Comparison of ENCODE assay signal across 21 cellular contexts in genomic region chr21:39055167-39055767, GRCh38.
DNase-seq lines count a peak whose midpoint lies in the region; ATAC-seq and TF ChIP-seq lines count a peak whose summit lies in the region.
"Had no signal": no experiment of that assay in that cellular context is flagged by ENCODE, and none has a peak within 500 bp of the region (broad histone marks: within the 10 kb centered on the region; RNA-seq: fewer than 3 reads in every experiment).

No MANE protein-coding gene starts in this region.

- H3K4me1 ChIP-seq in lower lobe of right lung (peaks cover 26% of the 10 kb centered on the region), upper lobe of left lung (peaks cover 5 to 31% (median 10%) of the 10 kb centered on the region in 4 donors)
- H3K4me1 ChIP-seq: Peyer's patch had no signal

- H3K9me3 ChIP-seq in lower lobe of right lung = no peaks in the 10 kb centered on the region
- H3K9me3 ChIP-seq in upper lobe of left lung = no peaks in the 10 kb centered on the region
- H3K9me3 ChIP-seq: Peyer's patch had no signal

- no peaks in the 10 kb centered on the region for H3K4me1 Mint-ChIP-seq in activated CD8-positive, alpha-beta memory T cell treated with anti-CD3 and anti-CD28 coated beads, Interleukin-2, amount 10 ng/mL, durations not matched to agents 7 days and 5 days
- H3K4me1 Mint-ChIP-seq: activated naive CD4-positive, alpha-beta T cell treated with anti-CD3 and anti-CD28 coated beads, Interleukin-2, amount 50 U/mL, for 24 hours; CD4-positive, alpha-beta memory T cell had no signal

- TF ChIP-seq POLR2A in upper lobe of left lung (IDR thresholded peaks at IDR 0.05) = no peak

- no peak overlapping the region for H3K4me3 Mint-ChIP-seq in activated CD8-positive, alpha-beta memory T cell treated with anti-CD3 and anti-CD28 coated beads, Interleukin-2, amount 10 ng/mL, durations not matched to agents 7 days and 5 days
- H3K4me3 Mint-ChIP-seq: activated naive CD4-positive, alpha-beta T cell treated with anti-CD3 and anti-CD28 coated beads, Interleukin-2, amount 50 U/mL, for 24 hours; CD4-positive, alpha-beta memory T cell; GM23338; type B pancreatic cell had no signal

- TF ChIP-seq EP300 in upper lobe of left lung (IDR thresholded peaks at IDR 0.05) = peak in 3 of 4 donors; percentile 44 to 78 (median 61)

- H3K36me3 Mint-ChIP-seq in activated CD8-positive, alpha-beta memory T cell treated with anti-CD3 and anti-CD28 coated beads, Interleukin-2, amount 10 ng/mL, durations not matched to agents 7 days and 5 days = no peaks in the 10 kb centered on the region
- H3K36me3 Mint-ChIP-seq: activated naive CD4-positive, alpha-beta T cell treated with anti-CD3 and anti-CD28 coated beads, Interleukin-2, amount 50 U/mL, for 24 hours; CD4-positive, alpha-beta memory T cell; type B pancreatic cell had no signal

- TF ChIP-seq CTCF in lower lobe of right lung (IDR thresholded peaks at IDR 0.05) (no peak), upper lobe of left lung (IDR thresholded peaks at IDR 0.05) (no peak)

- peak; percentile 47 for ATAC-seq in lower lobe of right lung
- ATAC-seq in upper lobe of left lung (ENCODE audit: low FRiP score in 2 of 2) = no peak
- ATAC-seq in activated CD8-positive, alpha-beta memory T cell treated with anti-CD3 and anti-CD28 coated beads, Interleukin-2, amount 10 ng/mL, durations not matched to agents 7 days and 5 days = no peak
- ATAC-seq: GM23338, SK-N-SH treated with all-trans-retinoic acid at 6 μM for 48 hours had no signal

- H3K36me3 ChIP-seq in lower lobe of right lung (no peaks in the 10 kb centered on the region), upper lobe of left lung (no peaks in the 10 kb centered on the region)
- H3K36me3 ChIP-seq: Peyer's patch had no signal

- no peak overlapping the region for H3K27ac Mint-ChIP-seq in activated CD8-positive, alpha-beta memory T cell treated with anti-CD3 and anti-CD28 coated beads, Interleukin-2, amount 10 ng/mL, durations not matched to agents 7 days and 5 days
- H3K27ac Mint-ChIP-seq: activated naive CD4-positive, alpha-beta T cell treated with anti-CD3 and anti-CD28 coated beads, Interleukin-2, amount 50 U/mL, for 24 hours; CD4-positive, alpha-beta memory T cell; GM23338; type B pancreatic cell had no signal

- H3K27me3 ChIP-seq in lower lobe of right lung (ENCODE audit: low read depth) = no peaks in the 10 kb centered on the region
- H3K27me3 ChIP-seq in upper lobe of left lung = no peaks in the 10 kb centered on the region
- H3K27me3 ChIP-seq: Peyer's patch had no signal

- no peaks in the 10 kb centered on the region for H3K9me3 Mint-ChIP-seq in activated CD8-positive, alpha-beta memory T cell treated with anti-CD3 and anti-CD28 coated beads, Interleukin-2, amount 10 ng/mL, durations not matched to agents 7 days and 5 days (ENCODE audit: low read depth)
- H3K9me3 Mint-ChIP-seq: activated naive CD4-positive, alpha-beta T cell treated with anti-CD3 and anti-CD28 coated beads, Interleukin-2, amount 50 U/mL, for 24 hours; CD4-positive, alpha-beta memory T cell; GM23338; type B pancreatic cell had no signal

- H3K27me3 Mint-ChIP-seq in activated CD8-positive, alpha-beta memory T cell treated with anti-CD3 and anti-CD28 coated beads, Interleukin-2, amount 10 ng/mL, durations not matched to agents 7 days and 5 days = peaks cover 26% of the 10 kb centered on the region
- H3K27me3 Mint-ChIP-seq: activated naive CD4-positive, alpha-beta T cell treated with anti-CD3 and anti-CD28 coated beads, Interleukin-2, amount 50 U/mL, for 24 hours had no signal

- CTCF ChIA-PET in activated CD8-positive, alpha-beta memory T cell treated with anti-CD3 and anti-CD28 coated beads, Interleukin-2, amount 10 ng/mL, durations not matched to agents 7 days and 5 days (lab: Charles Lee) = no interaction called here

- H3K27ac ChIP-seq in lower lobe of right lung = peak overlapping the region; percentile 71
- peak overlapping the region in 3 of 4 donors; percentile 4 to 71 (median 23) for H3K27ac ChIP-seq in upper lobe of left lung

- intact Hi-C loops in lower lobe of right lung (cut with DNase I) = no loop called here

- DNase-seq in NCI-H2029 (lab: John Stamatoyannopoulos, UW) = peak; percentile 10
- DNase-seq in NCI-H2029 treated with DMSO at 0.1 percent for 48 hours (lab: John Stamatoyannopoulos, UW) = no peak
- DNase-seq in dermis blood vessel endothelial cell = peak; percentile 80
- DNase-seq in lower lobe of right lung = no peak
- no peak for DNase-seq in upper lobe of left lung
- DNase-seq in NCI-H2107 treated with DMSO at 0.1 percent for 48 hours (lab: John Stamatoyannopoulos, UW; ENCODE audit: unreplicated experiment) = no peak
- DNase-seq in activated CD8-positive, alpha-beta memory T cell treated with anti-CD3 and anti-CD28 coated beads, Interleukin-2, amount 10 ng/mL, durations not matched to agents 7 days and 5 days = no peak
- no peak for DNase-seq in NCI-H2171 treated with DMSO at 0.1 percent for 48 hours (lab: John Stamatoyannopoulos, UW)
- DNase-seq: activated CD4-positive, alpha-beta T cell treated with anti-CD3 and anti-CD28 coated beads for 48 hours; CD4-positive, alpha-beta memory T cell; dorsolateral prefrontal cortex; left cardiac atrium; NCI-H187; NCI-H526; occipital lobe; Peyer's patch; stimulated activated CD4-positive, alpha-beta T cell treated with anti-CD3 and anti-CD28 coated beads, Interleukin-4, amount 100 ng/mL, for 4 hours had no signal

- whole genome bisulfite sequencing in upper lobe of left lung, 2 donors = 45 to 66% methylated on average over 6 of the region's 6 CpGs

- H3K4me3 ChIP-seq in lower lobe of right lung (no peak overlapping the region), upper lobe of left lung (no peak overlapping the region)
- H3K4me3 ChIP-seq: dorsolateral prefrontal cortex, GM23338, Peyer's patch had no signal

Comparison
In these comparisons a context has a peak if more than half of its experiments do, and no peak if none do; other contexts are left out.
1. DNase-seq: peak in NCI-H2029 (single experiment) and dermis blood vessel endothelial cell (single experiment); none in NCI-H2029 treated with DMSO at 0.1 percent for 48 hours (single experiment), lower lobe of right lung (single experiment), upper lobe of left lung (0 of 2), NCI-H2107 treated with DMSO at 0.1 percent for 48 hours (single experiment), activated CD8-positive, alpha-beta memory T cell treated with anti-CD3 and anti-CD28 coated beads, Interleukin-2, amount 10 ng/mL, durations not matched to agents 7 days and 5 days (single experiment) and NCI-H2171 treated with DMSO at 0.1 percent for 48 hours (single experiment).
2. ATAC-seq: peak in lower lobe of right lung (2 of 2); none in upper lobe of left lung (0 of 2) and activated CD8-positive, alpha-beta memory T cell treated with anti-CD3 and anti-CD28 coated beads, Interleukin-2, amount 10 ng/mL, durations not matched to agents 7 days and 5 days (single experiment).